1 cellular context compared by ENCODE assay signal in genomic region chr11:47552086-47552580, GRCh38.
TF ChIP-seq lines count a peak whose summit lies in the region.

No MANE protein-coding gene starts in this region.

TF ChIP-seq in HepG2, 621 proteins besides CTCF, POLR2A, EP300 and RAD21 (continues in another document):
- TF ChIP-seq ZFP36 (IDR thresholded peaks at IDR 0.05; ENCODE audit: borderline replicate concordance, low read depth, low read length, partially characterized antibody) (no peak), ZNF609 (CRISPR knock-in tag; IDR thresholded peaks at IDR 0.05; ENCODE audit: borderline replicate concordance) (0 out of 2 replicates have a peak, but pooled peaks have one; percentile 11), SMAD9 (CRISPR knock-in tag; IDR thresholded peaks at IDR 0.05) (0 out of 2 replicates have a peak, but pooled peaks have one; percentile 58), RFX1 (IDR thresholded peaks at IDR 0.05) (no peak), ZNF619 (CRISPR knock-in tag; IDR thresholded peaks at IDR 0.05) (0 out of 2 replicates have a peak, but pooled peaks have one; percentile 66), ZBTB43 (CRISPR knock-in tag; conservative IDR thresholded peaks at IDR 0.05) (0 out of 2 replicates have a peak, but pooled peaks have one; percentile 13), FOSL2 (CRISPR knock-in tag; IDR thresholded peaks at IDR 0.05) (0 out of 2 replicates have a peak, but pooled peaks have one; percentile 5), SALL1 (CRISPR knock-in tag; IDR thresholded peaks at IDR 0.05) (peak; percentile 28; the same call in 1 of the 2 replicates), ZNF430 (CRISPR knock-in tag; IDR thresholded peaks at IDR 0.05) (no peak), FOXJ3 (CRISPR knock-in tag; IDR thresholded peaks at IDR 0.05; ENCODE audit: borderline replicate concordance) (no peak), ZNF839 (CRISPR knock-in tag; IDR thresholded peaks at IDR 0.05; ENCODE audit: borderline replicate concordance) (peak; percentile 35; the same call in 1 of the 2 replicates), IKZF1 (IDR thresholded peaks at IDR 0.05) (no peak), SSRP1 (CRISPR knock-in tag; IDR thresholded peaks at IDR 0.05) (no peak), KLF16 (CRISPR knock-in tag; IDR thresholded peaks at IDR 0.05) (peak in 1 of 2 experiments; percentile 4; a peak in 1 of 4 replicates), ZMYM3 (CRISPR knock-in tag; IDR thresholded peaks at IDR 0.05) (peak; percentile 37), KDM4B (CRISPR knock-in tag; IDR thresholded peaks at IDR 0.05) (0 out of 2 replicates have a peak, but pooled peaks have one; percentile 42), PITX1 (CRISPR knock-in tag; IDR thresholded peaks at IDR 0.05) (0 out of 2 replicates have a peak, but pooled peaks have one; percentile 25), NKX3-1 (CRISPR knock-in tag; IDR thresholded peaks at IDR 0.05) (0 out of 2 replicates have a peak, but pooled peaks have one; percentile 38), ZNF503 (CRISPR knock-in tag; IDR thresholded peaks at IDR 0.05) (0 out of 2 replicates have a peak, but pooled peaks have one; percentile 49), SP4 (CRISPR knock-in tag; IDR thresholded peaks at IDR 0.05) (peak; percentile 36; the same call in 1 of the 2 replicates), ZNF44 (CRISPR knock-in tag; IDR thresholded peaks at IDR 0.05) (0 out of 2 replicates have a peak, but pooled peaks have one; percentile 25), ZNF280D (CRISPR knock-in tag; IDR thresholded peaks at IDR 0.05) (peak; percentile 82; the same call in 1 of the 2 replicates), MYPOP (CRISPR knock-in tag; IDR thresholded peaks at IDR 0.05) (0 out of 2 replicates have a peak, but pooled peaks have one; percentile 34), ZNF780A (CRISPR knock-in tag; IDR thresholded peaks at IDR 0.05) (peak; percentile 12; the same call in 1 of the 2 replicates), XRCC5 (optimal IDR thresholded peaks at IDR 0.05; ENCODE audit: low read length) (no peak), BCL3 (CRISPR knock-in tag; IDR thresholded peaks at IDR 0.05) (0 out of 2 replicates have a peak, but pooled peaks have one; percentile 16), KDM3A (CRISPR knock-in tag; IDR thresholded peaks at IDR 0.05; ENCODE audit: low read depth) (0 out of 2 replicates have a peak, but pooled peaks have one; percentile 7), ZBTB7A (CRISPR knock-in tag; IDR thresholded peaks at IDR 0.05) (peak; percentile 49; the same call in 1 of the 2 replicates), ZFAT (CRISPR knock-in tag; conservative IDR thresholded peaks at IDR 0.05) (0 out of 2 replicates have a peak, but pooled peaks have one; percentile 22), CBX5 (CRISPR knock-in tag; IDR thresholded peaks at IDR 0.05; ENCODE audit: borderline replicate concordance) (peak; percentile 9; the same call in 1 of the 2 replicates), ZNF280B (CRISPR knock-in tag; IDR thresholded peaks at IDR 0.05; ENCODE audit: borderline replicate concordance) (0 out of 2 replicates have a peak, but pooled peaks have one; percentile 57), TSC22D2 (CRISPR knock-in tag; IDR thresholded peaks at IDR 0.05; ENCODE audit: borderline replicate concordance) (peak; percentile 7; the same call in 1 of the 2 replicates), KMT2B (CRISPR knock-in tag; IDR thresholded peaks at IDR 0.05) (0 out of 2 replicates have a peak, but pooled peaks have one; percentile 39), ZBTB7B (CRISPR knock-in tag; IDR thresholded peaks at IDR 0.05) (no peak), GABPA (IDR thresholded peaks at IDR 0.05; ENCODE audit: low read depth, low read length) (no peak), GABPA (CRISPR knock-in tag; IDR thresholded peaks at IDR 0.05; ENCODE audit: low read depth) (0 out of 2 replicates have a peak, but pooled peaks have one; percentile 7), ZBTB26 (CRISPR knock-in tag; IDR thresholded peaks at IDR 0.05; ENCODE audit: borderline replicate concordance) (peak; percentile 61; the same call in 1 of the 2 replicates), HMG20A (CRISPR knock-in tag; IDR thresholded peaks at IDR 0.05; ENCODE audit: borderline replicate concordance) (no peak), MED1 (CRISPR knock-in tag; IDR thresholded peaks at IDR 0.05) (peak; percentile 22; the same call in 1 of the 2 replicates)
